Comparison of ENCODE assay signal across 27 cellular contexts in genomic region chr6:85476532-85476931, GRCh38.
"Had no signal": no experiment of that assay in that cellular context is flagged by ENCODE, and none has a peak within 500 bp of the region (broad histone marks: within the 10 kb centered on the region; RNA-seq: fewer than 3 reads in every experiment).

No MANE protein-coding gene starts in this region.

- ATAC-seq: activated CD8-positive, alpha-beta T cell treated with anti-CD3 and anti-CD28 coated beads for 36 hours; activated T-cell treated with anti-CD3 and anti-CD28 coated beads, Interleukin-2, amount 50 U/mL, for 72 hours; Panc1 had no signal

- H3K4me3 Mint-ChIP-seq: activated CD8-positive, alpha-beta T cell treated with anti-CD3 and anti-CD28 coated beads for 36 hours; activated naive CD4-positive, alpha-beta T cell treated with anti-CD3 and anti-CD28 coated beads, Interleukin-2, amount 50 U/mL, for 24 hours; activated naive CD8-positive, alpha-beta T cell treated with anti-CD3 and anti-CD28 coated beads, Interleukin-2, amount 10 ng/mL, durations not matched to agents 7 days and 5 days; activated T-cell treated with anti-CD3 and anti-CD28 coated beads, Interleukin-2, amount 50 U/mL, for 72 hours had no signal

- H3K9me3 ChIP-seq: ascending aorta, SJCRH30 had no signal

- H3K36me3 ChIP-seq: SJCRH30, WERI-Rb-1 had no signal

- H3K27me3 Mint-ChIP-seq: activated CD8-positive, alpha-beta T cell treated with anti-CD3 and anti-CD28 coated beads for 36 hours; activated naive CD8-positive, alpha-beta T cell treated with anti-CD3 and anti-CD28 coated beads, Interleukin-2, amount 10 ng/mL, durations not matched to agents 7 days and 5 days had no signal

- H3K4me1 Mint-ChIP-seq: activated naive CD4-positive, alpha-beta T cell treated with anti-CD3 and anti-CD28 coated beads, Interleukin-2, amount 50 U/mL, for 24 hours had no signal

- H3K27me3 ChIP-seq: ascending aorta, SJCRH30 had no signal

- DNase-seq: activated CD4-positive, alpha-beta T cell treated with anti-CD3 and anti-CD28 coated beads for 1 hour; activated CD4-positive, alpha-beta T cell treated with anti-CD3 and anti-CD28 coated beads for 48 hours; activated CD4-positive, CD25-positive, alpha-beta regulatory T cell; activated CD8-positive, alpha-beta T cell treated with anti-CD3 and anti-CD28 coated beads for 36 hours; activated gamma-delta T cell; activated naive CD4-positive, alpha-beta T cell treated with Interleukin-2 at 50 U/mL for 16 hours; activated naive CD8-positive, alpha-beta T cell treated with anti-CD3 and anti-CD28 coated beads, Interleukin-2, amount 10 ng/mL, durations not matched to agents 7 days and 5 days; activated T-cell treated with anti-CD3 and anti-CD28 coated beads, Interleukin-2, amount 50 U/mL, for 1 hour; activated T-cell treated with anti-CD3 and anti-CD28 coated beads, Interleukin-2, amount 50 U/mL, for 72 hours; amygdala; MM.1S; MV-4-11; NCI-H1092; NCI-H1436 treated with DMSO at 0.1 percent for 48 hours; NCI-H1694 treated with DMSO at 0.1 percent for 48 hours; NCI-H2029; NCI-H345; NCI-H524 treated with DMSO at 0.1 percent for 48 hours; SHP77; SJCRH30; T1000; WERI-Rb-1 had no signal

- H3K4me1 ChIP-seq: SJCRH30 had no signal

- H3K36me3 Mint-ChIP-seq: activated naive CD4-positive, alpha-beta T cell treated with anti-CD3 and anti-CD28 coated beads, Interleukin-2, amount 50 U/mL, for 24 hours had no signal

- H3K9me3 Mint-ChIP-seq: activated CD8-positive, alpha-beta T cell treated with anti-CD3 and anti-CD28 coated beads for 36 hours; activated naive CD4-positive, alpha-beta T cell treated with anti-CD3 and anti-CD28 coated beads, Interleukin-2, amount 50 U/mL, for 24 hours; activated naive CD8-positive, alpha-beta T cell treated with anti-CD3 and anti-CD28 coated beads, Interleukin-2, amount 10 ng/mL, durations not matched to agents 7 days and 5 days; activated T-cell treated with anti-CD3 and anti-CD28 coated beads, Interleukin-2, amount 50 U/mL, for 72 hours; activated T-helper 2 cell treated with anti-CD3 and anti-CD28 coated beads, Interferon-gamma antibody, Interleukin-2, Interleukin-4, amounts not matched to agents 10 μg/mL and 5 μg/mL and 100 μg/mL, durations not matched to agents 14 hours and 24 hours and 36 hours had no signal

- H3K4me3 ChIP-seq: ascending aorta, SJCRH30, SK-N-MC had no signal

- H3K27ac ChIP-seq: ascending aorta, SJCRH30, SK-N-MC, WERI-Rb-1 had no signal

- H3K27ac Mint-ChIP-seq: activated CD8-positive, alpha-beta T cell treated with anti-CD3 and anti-CD28 coated beads for 36 hours; activated naive CD4-positive, alpha-beta T cell treated with anti-CD3 and anti-CD28 coated beads, Interleukin-2, amount 50 U/mL, for 24 hours; activated naive CD8-positive, alpha-beta T cell treated with anti-CD3 and anti-CD28 coated beads, Interleukin-2, amount 10 ng/mL, durations not matched to agents 7 days and 5 days; activated T-cell treated with anti-CD3 and anti-CD28 coated beads, Interleukin-2, amount 50 U/mL, for 72 hours; activated T-helper 2 cell treated with anti-CD3 and anti-CD28 coated beads, Interferon-gamma antibody, Interleukin-2, Interleukin-4, amounts not matched to agents 10 μg/mL and 5 μg/mL and 100 μg/mL, durations not matched to agents 14 hours and 24 hours and 36 hours had no signal
